Comparison of ENCODE assay signal across 8 cellular contexts in genomic region chr17:27760069-27760885, GRCh38. TPM values are rescaled to one million over a fixed set of nuclear protein-coding genes. Genes with fewer than 3 reads are reported as not detected.
A peak's percentile ranks its signal among the peaks of the same experiment; 100 is the strongest.
DNase-seq lines count a peak whose midpoint lies in the region; ATAC-seq and TF ChIP-seq lines count a peak whose summit lies in the region.

No MANE protein-coding gene starts in this region.

- H3K9me3 ChIP-seq in heart right ventricle: no peaks in the 10 kb centered on the region

- no peak overlapping the region for H3K4me3 Mint-ChIP-seq in activated naive CD4-positive, alpha-beta T cell treated with anti-CD3 and anti-CD28 coated beads, Interleukin-2, amount 10 ng/mL, durations not matched to agents 7 days and 5 days

- H3K4me1 ChIP-seq in heart right ventricle: no peaks in the 10 kb centered on the region

- no peak overlapping the region for H3K27ac Mint-ChIP-seq in activated naive CD4-positive, alpha-beta T cell treated with anti-CD3 and anti-CD28 coated beads, Interleukin-2, amount 10 ng/mL, durations not matched to agents 7 days and 5 days

- no peak overlapping the region for H3K27ac ChIP-seq in heart right ventricle

- peaks cover 6% of the 10 kb centered on the region for H3K27me3 Mint-ChIP-seq in activated naive CD4-positive, alpha-beta T cell treated with anti-CD3 and anti-CD28 coated beads, Interleukin-2, amount 10 ng/mL, durations not matched to agents 7 days and 5 days

- H3K36me3 Mint-ChIP-seq in activated naive CD4-positive, alpha-beta T cell treated with anti-CD3 and anti-CD28 coated beads, Interleukin-2, amount 10 ng/mL, durations not matched to agents 7 days and 5 days: no peaks in the 10 kb centered on the region

- peak; percentile 83 to 96 (median 92) for TF ChIP-seq CTCF in heart right ventricle (IDR thresholded peaks at IDR 0.05)

- 47 to 59% methylated on average over 28 of the region's 28 CpGs for WGBS in heart right ventricle, 2 donors

- CTCF ChIA-PET in activated naive CD4-positive, alpha-beta T cell treated with anti-CD3 and anti-CD28 coated beads, Interleukin-2, amount 10 ng/mL, durations not matched to agents 7 days and 5 days (lab: Charles Lee): interaction anchor here (0.6 to 9.0 kb wide), 15 partner anchors 8 to 492 kb away, joined by 3 to 180 read pairs (median 4); partner anchors contain the start of gene NOS2

- no peaks in the 10 kb centered on the region for H3K9me3 Mint-ChIP-seq in activated naive CD4-positive, alpha-beta T cell treated with anti-CD3 and anti-CD28 coated beads, Interleukin-2, amount 10 ng/mL, durations not matched to agents 7 days and 5 days

- intact Hi-C loops in heart right ventricle (cut with DNase I): loop anchor here in 8 of 10 donors (1.0 to 5.0 kb wide), 3 partner anchors 117 to 121 kb away; no protein-coding TSS in a partner anchor

- H3K4me3 ChIP-seq in heart right ventricle: no peak overlapping the region

- in situ Hi-C loops in SK-MEL-5 (cut with HindIII; ENCODE audit: low pct_unique_long_range_greater_than_20kb, low sequenced_read_pairs): no loop called here

- DNase-seq in COR-L47 (lab: John Stamatoyannopoulos, UW) (peak; percentile 32), SK-MEL-5 (ENCODE audit: low read depth, low spot score) (peak; percentile 60), heart right ventricle (peak; percentile 58 to 75), retina (peak; percentile 78)
- DNase-seq in activated naive CD4-positive, alpha-beta T cell treated with anti-CD3 and anti-CD28 coated beads, Interleukin-2, amount 10 ng/mL, durations not matched to agents 7 days and 5 days: peak; percentile 79

- no peaks in the 10 kb centered on the region for H3K27me3 ChIP-seq in heart right ventricle

- H3K36me3 ChIP-seq in heart right ventricle: no peaks in the 10 kb centered on the region

- ATAC-seq in HG02798 (IDR thresholded peaks at IDR 0.05; ENCODE audit: poor library complexity, unreplicated experiment): peak; percentile 37
- peak in 7 of 8 donors; percentile 39 to 69 (median 59) for ATAC-seq in heart right ventricle
- no peak for ATAC-seq in GM18873 (IDR thresholded peaks at IDR 0.05; ENCODE audit: low FRiP score, unreplicated experiment)
- no peak for ATAC-seq in HG02623 (IDR thresholded peaks at IDR 0.05; ENCODE audit: unreplicated experiment)

- H3K4me1 Mint-ChIP-seq in activated naive CD4-positive, alpha-beta T cell treated with anti-CD3 and anti-CD28 coated beads, Interleukin-2, amount 10 ng/mL, durations not matched to agents 7 days and 5 days: no peaks in the 10 kb centered on the region

RNA-seq across cellular contexts. Expression of gene NOS2, which starts 40.1 kb away (rescaled TPM):
- 0.18 and 0.32 TPM in 2 replicates for total RNA-seq in SK-MEL-5 (2014; rRNA removed; shearing (Covaris generic))
- 0.52 and 0.94 TPM in 2 replicates for polyA plus RNA-seq in SK-MEL-5 (2015; cell fraction: cytosol; rRNA removed)
- 0.19 TPM in 1 of 2 replicates, not detected in the other for polyA plus RNA-seq in SK-MEL-5 (2015; cell fraction: nucleus; rRNA removed)
- 1 to 10 TPM in 1 of 10 donors, under 1 TPM in 8, not detected in 1; 0.10 to 1.6 (median 0.24) TPM for total RNA-seq in heart right ventricle
- polyA plus RNA-seq in heart right ventricle: under 1 TPM in 1 of 2 donors, not detected in 1; 0.06 TPM

Comparison
In these comparisons a context has a peak if more than half of its experiments do, and no peak if none do; other contexts are left out.
1. ATAC-seq: peak in HG02798 (single experiment) and heart right ventricle (7 of 8); none in GM18873 (single experiment) and HG02623 (single experiment).
2. Peak in every context shown above with its lines, with median percentiles within 50 percentile points of each other: DNase-seq.